14 cellular contexts compared by ENCODE assay signal in the genomic region with DNA sequence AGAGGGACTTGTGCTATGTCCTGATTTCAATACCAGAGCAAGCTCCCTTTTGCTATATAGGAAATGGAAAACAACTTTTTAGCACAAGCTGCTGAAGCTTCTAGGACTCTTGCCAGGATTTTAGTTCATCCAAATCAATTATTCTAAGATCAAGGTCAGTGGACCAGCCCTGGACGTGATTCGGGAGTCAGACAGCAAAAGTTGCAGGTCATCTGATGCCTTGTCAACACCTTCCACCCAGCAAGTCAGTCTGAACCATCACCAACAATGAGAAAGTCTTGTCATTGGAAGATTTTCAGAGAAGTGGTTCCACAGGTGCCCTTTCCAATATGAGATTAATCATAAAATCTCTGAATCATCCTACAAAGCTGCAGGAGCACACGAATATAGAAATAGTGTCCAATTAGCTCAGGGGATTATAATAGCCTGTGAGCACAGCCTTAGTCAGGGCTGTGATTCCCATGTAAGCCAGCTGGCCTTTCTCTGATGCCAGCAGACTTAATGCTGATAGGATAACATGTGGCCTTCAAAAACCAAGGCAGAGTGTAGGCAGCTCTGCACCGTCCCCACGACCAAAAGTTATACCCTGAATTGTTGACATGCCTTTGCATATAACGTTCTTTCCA.
DNase-seq lines count a peak whose midpoint lies in the region; ATAC-seq lines count a peak whose summit lies in the region.
"Had no signal": no experiment of that assay in that cellular context is flagged by ENCODE, and none has a peak within 500 bp of the region (broad histone marks: within the 10 kb centered on the region; RNA-seq: fewer than 3 reads in every experiment).

No MANE protein-coding gene starts in this region.

- no peak overlapping the region for H3K4me3 Mint-ChIP-seq in T-helper 17 cell
- H3K4me3 Mint-ChIP-seq: effector memory CD8-positive, alpha-beta T cell had no signal

- ATAC-seq in Right ventricle myocardium superior (ENCODE audit: poor library complexity) (peak; percentile 85), left ventricle myocardium superior (peak; percentile 96), T-helper 17 cell (no peak)
- ATAC-seq: A549; effector memory CD8-positive, alpha-beta T cell had no signal

- no peaks in the 10 kb centered on the region for H3K27me3 Mint-ChIP-seq in T-helper 17 cell
- H3K27me3 Mint-ChIP-seq: effector memory CD8-positive, alpha-beta T cell had no signal

- no peaks in the 10 kb centered on the region for H3K4me1 Mint-ChIP-seq in T-helper 17 cell

- no peaks in the 10 kb centered on the region for H3K9me3 ChIP-seq in T-helper 17 cell (ENCODE audit: control insufficient read depth, low read length, poor library complexity, severe bottlenecking)
- H3K9me3 ChIP-seq: A549, sigmoid colon, transverse colon had no signal

- DNase-seq in Right ventricle myocardium superior (no peak), cardiac septum (ENCODE audit: low spot score) (no peak), amniotic epithelial cell (ENCODE audit: low read depth) (peak; percentile 22), left ventricle myocardium superior (no peak), NCI-H2029 (lab: John Stamatoyannopoulos, UW) (no peak), T-helper 17 cell (no peak), head of caudate nucleus (no peak), medulla oblongata (ENCODE audit: extremely low spot score) (no peak)
- DNase-seq: activated T-cell treated with anti-CD3 and anti-CD28 coated beads, Interleukin-2, amount 50 U/mL, for 1 hour; DMS79; effector memory CD8-positive, alpha-beta T cell; sigmoid colon; transverse colon had no signal

- H3K36me3 Mint-ChIP-seq in T-helper 17 cell (ENCODE audit: low read depth) = no peaks in the 10 kb centered on the region

- no peak overlapping the region for H3K27ac Mint-ChIP-seq in T-helper 17 cell
- H3K27ac Mint-ChIP-seq: effector memory CD8-positive, alpha-beta T cell had no signal

- intact Hi-C loops in Right ventricle myocardium superior (cut with DNase I) = no loop called here
- intact Hi-C loops in cardiac septum (cut with DNase I) = loop anchor here (2.0 kb wide), 1 partner anchor 182 kb away; no protein-coding TSS in a partner anchor
- intact Hi-C loops in left ventricle myocardium superior (cut with micrococcal nuclease) = no loop called here
- intact Hi-C loops in head of caudate nucleus (cut with DNase I) = no loop called here
